29 cellular contexts compared by ENCODE assay signal in genomic region chr15:44370830-44371229, GRCh38. TPM values are rescaled to one million over a fixed set of nuclear protein-coding genes. Genes with fewer than 3 reads are reported as not detected.
DNase-seq lines count a peak whose midpoint lies in the region; ATAC-seq, FAIRE-seq and TF ChIP-seq lines count a peak whose summit lies in the region.
"Had no signal": no experiment of that assay in that cellular context is flagged by ENCODE, and none has a peak within 500 bp of the region (broad histone marks: within the 10 kb centered on the region; RNA-seq: fewer than 3 reads in every experiment).

No MANE protein-coding gene starts in this region.

- no peak for TF ChIP-seq POLR2A in K562 (conservative IDR thresholded peaks at IDR 0.05)

- H4K20me1 ChIP-seq in Loucy (ENCODE audit: insufficient read depth, low read length, poor library complexity, severe bottlenecking): no peaks in the 10 kb centered on the region
- no peaks in the 10 kb centered on the region for H4K20me1 ChIP-seq in K562 (replicated peaks; ENCODE audit: control insufficient read depth, insufficient read depth, low read length)

- POLR2A ChIA-PET in K562 (lab: Yijun Ruan, JAX): interaction anchor here (0.6 kb wide), 1 partner anchor 43 kb away, joined by 3 read pairs; no protein-coding TSS in a partner anchor

- no peak for TF ChIP-seq EP300 in K562 (IDR thresholded peaks at IDR 0.05; ENCODE audit: low read length)

- peak; percentile 64 for ATAC-seq in K562
- ATAC-seq: activated CD4-positive, alpha-beta T cell treated with anti-CD3 and anti-CD28 coated beads for 36 hours; activated CD8-positive, alpha-beta T cell treated with anti-CD3 and anti-CD28 coated beads for 36 hours; HepG2; pancreas; upper lobe of right lung had no signal

- DNase-seq in NCI-H82 (lab: John Stamatoyannopoulos, UW) (peak; percentile 1), NCI-H82 treated with DMSO at 0.1 percent for 48 hours (lab: John Stamatoyannopoulos, UW; ENCODE audit: unreplicated experiment) (no peak), K562 (ENCODE audit: extremely low read depth in 1 of 4, low spot score in 3 of 4) (no peak), hepatic stellate cell (ENCODE audit: low spot score) (no peak), NAMALWA (ENCODE audit: low spot score) (no peak), NCI-H446 treated with DMSO at 0.1 percent for 48 hours (lab: John Stamatoyannopoulos, UW) (no peak), foreskin fibroblast (no peak)
- DNase-seq: 8988T; activated CD4-positive, alpha-beta T cell treated with anti-CD3 and anti-CD28 coated beads for 36 hours; activated CD8-positive, alpha-beta T cell treated with anti-CD3 and anti-CD28 coated beads for 36 hours; DND-41; effector CD4-positive, alpha-beta T cell; erythroblast; GF-D8; islet precursor cell; left ventricle myocardium inferior; NCI-H1105; NCI-H187 treated with DMSO at 0.1 percent for 48 hours; NCI-H2171; NCI-H524; pancreas; retina; SHP77; stimulated activated naive CD4-positive, alpha-beta T cell treated with Interleukin-2 at 50 U/mL for 16 hours; upper lobe of right lung had no signal

- H3K9me3 ChIP-seq in Loucy (ENCODE audit: insufficient read depth, low read depth, low read length): no peaks in the 10 kb centered on the region
- no peaks in the 10 kb centered on the region for H3K9me3 ChIP-seq in K562 (replicated peaks; ENCODE audit: control insufficient read depth, insufficient read depth, low read depth, low read length)
- H3K9me3 ChIP-seq: breast epithelium, left ventricle myocardium inferior, pancreas, suprapubic skin, upper lobe of right lung had no signal

- H3K27me3 ChIP-seq in Loucy (ENCODE audit: insufficient read depth, low read length, poor library complexity, severe bottlenecking) (no peaks in the 10 kb centered on the region), K562 (ENCODE audit: control insufficient read depth in 2 of 2, insufficient read depth in 2 of 2, low read length in 2 of 2) (no peaks in the 10 kb centered on the region)
- H3K27me3 ChIP-seq: breast epithelium, pancreas, suprapubic skin, upper lobe of right lung had no signal

- no peaks in the 10 kb centered on the region for H3K9me1 ChIP-seq in K562 (ENCODE audit: control insufficient read depth, insufficient read depth, low read length)

- BruUV-seq in K562 (replicated peaks; lab: Mats Ljungman, UMichigan): no TSS peak

- H3K4me1 ChIP-seq in Loucy (ENCODE audit: insufficient read depth, low read length, poor library complexity, severe bottlenecking): no peaks in the 10 kb centered on the region
- H3K4me1 ChIP-seq in K562 (replicated peaks in 1 of 2; ENCODE audit: control insufficient read depth in 2 of 2, insufficient read depth in 2 of 2, low read length in 2 of 2): no peaks in the 10 kb centered on the region
- H3K4me1 ChIP-seq: breast epithelium, left ventricle myocardium inferior, pancreas, suprapubic skin, upper lobe of right lung had no signal

- CTCF ChIA-PET in K562 (lab: Yijun Ruan, JAX; ENCODE audit: low intra/inter-chr PET ratio): no interaction called here

- 42% methylated on average over 2 of the region's 2 CpGs for WGBS in K562 (ENCODE audit: insufficient coverage, low coverage, missing lambda C conversion rate)

- H3K9ac ChIP-seq in Loucy (ENCODE audit: low read depth, low read length, poor library complexity, severe bottlenecking) (no peak overlapping the region), K562 (ENCODE audit: insufficient read depth in 1 of 2, low read depth in 2 of 2, low read length in 2 of 2) (no peak overlapping the region)

- FAIRE-seq in K562 (lab: Jason Lieb, UNC): no peak
- FAIRE-seq: HepG2, pancreas had no signal

- H3K36me3 ChIP-seq in Loucy (ENCODE audit: insufficient read depth, low read length): peaks cover 6% of the 10 kb centered on the region; the same call in 1 of the 2 replicates
- H3K36me3 ChIP-seq in K562 (ENCODE audit: control insufficient read depth, insufficient read depth, low read length): 0 out of 3 replicates have a peak, but pooled peaks cover 2% of the 10 kb centered on the region
- H3K36me3 ChIP-seq: breast epithelium, pancreas, suprapubic skin had no signal

- in situ Hi-C loops in K562 (cut with MboI): no loop called here

- TF ChIP-seq RAD21 in K562 (CRISPR knock-in tag; conservative IDR thresholded peaks at IDR 0.05 in 1 of 2, IDR thresholded peaks at IDR 0.05 in 1 of 2): no peak

- no peak overlapping the region for H2AFZ ChIP-seq in Loucy (ENCODE audit: low read length)
- no peak overlapping the region for H2AFZ ChIP-seq in K562 (ENCODE audit: low read depth, low read length)

- no peaks in the 10 kb centered on the region for H3K9me2 ChIP-seq in Loucy (replicated peaks; ENCODE audit: low read depth, low read length)

- no peak overlapping the region for H3K27ac ChIP-seq in K562 (ENCODE audit: extremely low read depth, low read depth, low read length)
- H3K27ac ChIP-seq: breast epithelium, left ventricle myocardium inferior, pancreas, suprapubic skin, upper lobe of right lung had no signal

- H3K4me2 ChIP-seq in Loucy (ENCODE audit: low read depth, low read length, poor library complexity, severe bottlenecking) (no peak overlapping the region), K562 (ENCODE audit: insufficient read depth, low read length) (no peak overlapping the region)

- H3F3A ChIP-seq in Loucy (ENCODE audit: low read depth): no peaks in the 10 kb centered on the region

- no peak overlapping the region for H3K4me3 ChIP-seq in Loucy (ENCODE audit: low read length, poor library complexity, severe bottlenecking)
- H3K4me3 ChIP-seq in K562: no peak overlapping the region
- no peak overlapping the region for H3K4me3 ChIP-seq in foreskin fibroblast (ENCODE audit: low read depth in 1 of 2, low read length in 2 of 2)
- H3K4me3 ChIP-seq: breast epithelium, left ventricle myocardium inferior, pancreas, suprapubic skin, upper lobe of right lung had no signal

- H3K79me2 ChIP-seq in Loucy (ENCODE audit: insufficient read depth, low read length) (no peaks in the 10 kb centered on the region), K562 (ENCODE audit: control insufficient read depth, insufficient read depth, low read length) (no peaks in the 10 kb centered on the region)

- TF ChIP-seq CTCF in Loucy (conservative IDR thresholded peaks at IDR 0.05; ENCODE audit: low read length): 0 out of 2 replicates have a peak, but pooled peaks have one; percentile 17
- TF ChIP-seq CTCF in K562 (IDR thresholded peaks at IDR 0.05 in 2 of 3, conservative IDR thresholded peaks at IDR 0.05 in 1 of 3; ENCODE audit: insufficient read depth in 2 of 3, low read depth in 1 of 3, low read length in 3 of 3): no peak
- TF ChIP-seq CTCF in foreskin fibroblast (IDR thresholded peaks at IDR 0.05; ENCODE audit: low read depth, low read length): no peak

- intact Hi-C loops in K562 (cut with micrococcal nuclease): no loop called here

TF ChIP-seq in K562, 482 proteins besides CTCF, POLR2A, EP300 and RAD21 (continues in another document):
- TF ChIP-seq GMEB1 (CRISPR knock-in tag; IDR thresholded peaks at IDR 0.05): no peak
- no peak for TF ChIP-seq NCOA1 (IDR thresholded peaks at IDR 0.05; ENCODE audit: low read depth)
- no peak for TF ChIP-seq TBL1XR1 (IDR thresholded peaks at IDR 0.05; ENCODE audit: low read length in 2 of 2)
- TF ChIP-seq ILK (tag; IDR thresholded peaks at IDR 0.05; ENCODE audit: borderline replicate concordance, low read depth): no peak
- no peak for TF ChIP-seq TAL1 (IDR thresholded peaks at IDR 0.05)
- TF ChIP-seq ZNF384 (IDR thresholded peaks at IDR 0.05; ENCODE audit: low read depth, low read length): no peak

RNA-seq across cellular contexts. Expression of gene CTDSPL2, which starts 56.6 kb away (rescaled TPM):
- total RNA-seq in K562 (2011; cell fraction: chromatin; rRNA removed; ENCODE audit: low replicate concordance): 146 and 232 TPM in 2 replicates
- 94.1 and 123 TPM in 2 replicates for total RNA-seq in K562 (2011; cell fraction: nucleolus; rRNA removed)
- total RNA-seq in K562 (2011; cell fraction: nucleoplasm; rRNA removed): 140 and 190 TPM in 2 replicates
- total RNA-seq in K562 (2014; rRNA removed) (79.0 and 102 TPM in 2 replicates), K562 (2014; rRNA removed; fragmentation: Illumina TruSeq; extraction: Trizol) (59.5 and 74.6 TPM in 2 replicates), K562 (2015; rRNA removed; fragmentation: Illumina TruSeq; extraction: Trizol) (71.1 and 74.9 TPM in 2 replicates), K562 (2021) (53.1 and 55.3 TPM in 2 replicates)
- polyA plus RNA-seq in K562 (2011; rRNA removed) (45.5 and 67.1 TPM in 2 replicates), K562 (2014; fragmentation: Illumina TruSeq; extraction: Trizol) (50.1 and 51.6 TPM in 2 replicates), K562 (2014; fragmentation: Nextera tagmentation; extraction: Ambion mirVana) (10 to 100 TPM; 16.8 to 36.0 TPM), K562 (2014; rRNA removed) (19.9 and 21.0 TPM in 2 replicates)
- 13.5 and 17.9 TPM in 2 replicates for polyA plus RNA-seq in K562 (2011; cell fraction: cytosol; rRNA removed)
- polyA plus RNA-seq in K562 (2011; cell fraction: nucleus; rRNA removed): 77.5 and 80.3 TPM in 2 replicates
- 31.4 and 52.7 TPM in 2 replicates for polyA plus RNA-seq in K562 (2012)
- polyA minus RNA-seq in K562 (2011; rRNA and poly(A)+ RNA removed): 221 and 262 TPM in 2 replicates
- polyA minus RNA-seq in K562 (2011; cell fraction: cytosol; rRNA and poly(A)+ RNA removed): 58.0 and 66.3 TPM in 2 replicates
- 89.9 and 134 TPM in 2 replicates for polyA minus RNA-seq in K562 (2011; cell fraction: nucleus; rRNA and poly(A)+ RNA removed)
